ENCODE assay signal across 8 cellular contexts in genomic region chr16:46607529-46607928, GRCh38. TPM values are rescaled to one million over a fixed set of nuclear protein-coding genes. Genes with fewer than 3 reads are reported as not detected.
A peak's percentile ranks its signal among the peaks of the same experiment; 100 is the strongest.
DNase-seq lines count a peak whose midpoint lies in the region; ATAC-seq, FAIRE-seq and TF ChIP-seq lines count a peak whose summit lies in the region.

No MANE protein-coding gene starts in this region.

- H3K27ac ChIP-seq in liver (ENCODE audit: low read depth in 1 of 2, low read length in 2 of 2) = no peak overlapping the region

- no peak overlapping the region for H3K4me3 ChIP-seq in astrocyte of the cerebellum (ENCODE audit: low read depth, low read length)
- H3K4me3 ChIP-seq in liver (ENCODE audit: low read depth in 1 of 3, low read length in 3 of 3) = no peak overlapping the region

- in situ Hi-C loops in astrocyte of the cerebellum (cut with HindIII; ENCODE audit: low sequenced_read_pairs) = no loop called here

- H3K4me3 Mint-ChIP-seq in activated T-cell treated with anti-CD3 and anti-CD28 coated beads, Interleukin-2, amount 50 U/mL, for 4 hours = no peak overlapping the region

- no peaks in the 10 kb centered on the region for H3K36me3 Mint-ChIP-seq in activated T-cell treated with anti-CD3 and anti-CD28 coated beads, Interleukin-2, amount 50 U/mL, for 4 hours (ENCODE audit: insufficient read depth)

- FAIRE-seq in HTR-8/SVneo (lab: Jason Lieb, UNC) = no peak

- H3K4me1 Mint-ChIP-seq in activated T-cell treated with anti-CD3 and anti-CD28 coated beads, Interleukin-2, amount 50 U/mL, for 4 hours (ENCODE audit: low read depth) = no peaks in the 10 kb centered on the region

- H3K9me3 ChIP-seq in liver (ENCODE audit: control insufficient read depth in 4 of 4, low read length in 3 of 4) = no peaks in the 10 kb centered on the region

- peak; percentile 66 for DNase-seq in Ammon's horn (ENCODE audit: low spot score)
- peak; percentile 19 for DNase-seq in HTR-8/SVneo (ENCODE audit: insufficient read length, low spot score)
- peak; percentile 71 for DNase-seq in astrocyte of the cerebellum (ENCODE audit: low read depth)
- DNase-seq in NCI-H1930 (lab: John Stamatoyannopoulos, UW) = no peak
- no peak for DNase-seq in activated CD8-positive, alpha-beta memory T cell treated with anti-CD3 and anti-CD28 coated beads, Interleukin-2, amount 50 U/mL, for 4 hours
- no peak for DNase-seq in activated CD4-positive, alpha-beta T cell treated with anti-CD3 and anti-CD28 coated beads, Interleukin-2, amount 50 U/mL, for 48 hours
- no peak for DNase-seq in activated T-cell treated with anti-CD3 and anti-CD28 coated beads, Interleukin-2, amount 50 U/mL, for 4 hours

- peak; percentile 74 to 76 for TF ChIP-seq RAD21 in liver (IDR thresholded peaks at IDR 0.05)

- H3K27me3 ChIP-seq in liver (ENCODE audit: control insufficient read depth in 4 of 4, insufficient read depth in 4 of 4, low read length in 3 of 4) = no peaks in the 10 kb centered on the region

- no peak for ATAC-seq in activated T-cell treated with anti-CD3 and anti-CD28 coated beads, Interleukin-2, amount 50 U/mL, for 4 hours

- H3K9ac ChIP-seq in liver (ENCODE audit: low read depth in 1 of 2, low read length in 2 of 2) = no peak overlapping the region

- no peaks in the 10 kb centered on the region for H3K36me3 ChIP-seq in liver (ENCODE audit: control insufficient read depth in 4 of 4, insufficient read depth in 3 of 4, low read depth in 1 of 4, low read length in 3 of 4)

- no peaks in the 10 kb centered on the region for H3K4me1 ChIP-seq in liver (ENCODE audit: control insufficient read depth in 4 of 4, insufficient read depth in 4 of 4, low read length in 3 of 4)

- H3K27me3 Mint-ChIP-seq in activated T-cell treated with anti-CD3 and anti-CD28 coated beads, Interleukin-2, amount 50 U/mL, for 4 hours (ENCODE audit: low read depth) = no peaks in the 10 kb centered on the region

- no peaks in the 10 kb centered on the region for H3K9me3 Mint-ChIP-seq in activated T-cell treated with anti-CD3 and anti-CD28 coated beads, Interleukin-2, amount 50 U/mL, for 4 hours

- 53% methylated on average over 1 of the region's 1 CpG for WGBS in liver

- peak; percentile 32 for TF ChIP-seq CTCF in astrocyte of the cerebellum (IDR thresholded peaks at IDR 0.05; ENCODE audit: low read depth, low read length, missing control alignments)
- TF ChIP-seq CTCF in liver (IDR thresholded peaks at IDR 0.05; ENCODE audit: low read depth, low read length, missing input control) = peak; percentile 54

TF ChIP-seq in liver, 16 proteins besides CTCF, POLR2A, EP300 and RAD21:
- TF ChIP-seq JUND (IDR thresholded peaks at IDR 0.05) (no peak), GABPA (IDR thresholded peaks at IDR 0.05 in 1 of 2, conservative IDR thresholded peaks at IDR 0.05 in 1 of 2) (no peak), REST (IDR thresholded peaks at IDR 0.05) (no peak), FOXA1 (IDR thresholded peaks at IDR 0.05) (no peak), YY1 (IDR thresholded peaks at IDR 0.05) (no peak), MAX (IDR thresholded peaks at IDR 0.05) (no peak), HNF4A (conservative IDR thresholded peaks at IDR 0.05) (no peak), EGR1 (IDR thresholded peaks at IDR 0.05; ENCODE audit: low read depth in 2 of 2) (no peak), TAF1 (conservative IDR thresholded peaks at IDR 0.05) (no peak)

RNA-seq across cellular contexts. Expression of gene SHCBP1, which starts 13.7 kb away (rescaled TPM):
- 10 to 100 TPM in 1 of 2 donors, under 1 TPM in 1; 0.25 to 21.2 TPM for total RNA-seq in liver
- under 1 TPM; 0.43 to 0.51 TPM for polyA plus RNA-seq in liver
- total RNA-seq in activated T-cell treated with anti-CD3 and anti-CD28 coated beads, Interleukin-2, amount 50 U/mL, for 4 hours = 10 to 100 TPM in 2 of 3 donors, 1 to 10 TPM in 1; 8.6 to 15.0 (median 13.1) TPM

Comparison
In these comparisons a context has a peak if more than half of its experiments do, and no peak if none do; other contexts are left out.
1. DNase-seq: peak in Ammon's horn (single experiment), HTR-8/SVneo (single experiment) and astrocyte of the cerebellum (single experiment); none in NCI-H1930 (0 of 2), activated CD8-positive, alpha-beta memory T cell treated with anti-CD3 and anti-CD28 coated beads, Interleukin-2, amount 50 U/mL, for 4 hours (single experiment), activated CD4-positive, alpha-beta T cell treated with anti-CD3 and anti-CD28 coated beads, Interleukin-2, amount 50 U/mL, for 48 hours (0 of 2) and activated T-cell treated with anti-CD3 and anti-CD28 coated beads, Interleukin-2, amount 50 U/mL, for 4 hours (single experiment).